Comparison of ENCODE assay signal across 9 cellular contexts in genomic region chr13:27770809-27771208, GRCh38. TPM values are rescaled to one million over a fixed set of nuclear protein-coding genes. Genes with fewer than 3 reads are reported as not detected.
DNase-seq lines count a peak whose midpoint lies in the region; ATAC-seq and TF ChIP-seq lines count a peak whose summit lies in the region.
"Had no signal": no experiment of that assay in that cellular context is flagged by ENCODE, and none has a peak within 500 bp of the region (broad histone marks: within the 10 kb centered on the region; RNA-seq: fewer than 3 reads in every experiment).

No MANE protein-coding gene starts in this region.

- no peak for TF ChIP-seq POLR2A in Peyer's patch (IDR thresholded peaks at IDR 0.05)

- no peak overlapping the region for H3K4me2 ChIP-seq in DND-41 (ENCODE audit: insufficient read depth, low read length)
- no peak overlapping the region for H3K4me2 ChIP-seq in H9 (ENCODE audit: insufficient read depth, insufficient read length, low read length)

- H3K4me1 Mint-ChIP-seq in H9, result peaks cover 13 to 15% of the 10 kb centered on the region in 2 experiments

- no peaks in the 10 kb centered on the region for H3K23me2 ChIP-seq in H9 (ENCODE audit: insufficient read length, low read depth, low read length, poor library complexity, severe bottlenecking)

- no peak overlapping the region for H2BK5ac ChIP-seq in H9 (ENCODE audit: insufficient read length, low read length)

- H3K18ac ChIP-seq in H9 (ENCODE audit: insufficient read length, low read depth, low read length), result no peak overlapping the region

- ATAC-seq in DND-41 (ENCODE audit: insufficient read depth, low read depth) (peak; percentile 83), HG03439 (IDR thresholded peaks at IDR 0.05; ENCODE audit: unreplicated experiment) (no peak), GM18519 (IDR thresholded peaks at IDR 0.05; ENCODE audit: low FRiP score, unreplicated experiment) (no peak)

- H4K8ac ChIP-seq in H9 (replicated peaks; ENCODE audit: insufficient read length, low read depth, low read length), result no peak overlapping the region

- no peak overlapping the region for H2BK15ac ChIP-seq in H9 (ENCODE audit: low read depth, low read length)

- no peaks in the 10 kb centered on the region for H3K79me2 ChIP-seq in DND-41 (ENCODE audit: insufficient read depth, low read length)
- no peaks in the 10 kb centered on the region for H3K79me2 ChIP-seq in H9 (ENCODE audit: insufficient read depth, low read length)

- WGBS in H9 (ENCODE audit: extremely low coverage, insufficient read length, low lambda C conversion rate), result no CpG with 5 or more reads among the region's 3 CpGs

- H3K56ac ChIP-seq in H9 (ENCODE audit: insufficient read length, low read depth, low read length), result no peak overlapping the region

- no peak overlapping the region for H2BK12ac ChIP-seq in H9 (ENCODE audit: insufficient read length, low read depth, low read length)

- H3K36me3 ChIP-seq in DND-41 (ENCODE audit: insufficient read depth, low read length) (no peaks in the 10 kb centered on the region), Peyer's patch (no peaks in the 10 kb centered on the region)

- H2AFZ ChIP-seq in DND-41 (ENCODE audit: low read depth, low read length) (no peak overlapping the region), H9 (ENCODE audit: low read length) (no peak overlapping the region)

- H3K9ac ChIP-seq in DND-41 (ENCODE audit: low read depth, low read length) (no peak overlapping the region), H9 (ENCODE audit: extremely low read depth, insufficient read length, low read length) (no peak overlapping the region)

- H3K27ac Mint-ChIP-seq in H9, result no peak overlapping the region
- H3K27ac Mint-ChIP-seq: T-helper 1 cell treated with Interleukin-12 subunit alpha and Interleukin-12 subunit beta and Interleukin-4 antibody, amounts not matched to agents 30 μg/mL and 1 μg/mL, for 36 hours had no signal

- H3K14ac ChIP-seq in H9 (ENCODE audit: insufficient read depth, low read length), result no peak overlapping the region

- no peak overlapping the region for H2BK120ac ChIP-seq in H9 (ENCODE audit: low read depth, low read length, poor library complexity, severe bottlenecking)

- H3K4ac ChIP-seq in H9 (ENCODE audit: low read depth, low read length), result no peak overlapping the region

- H3T11ph ChIP-seq in H9 (ENCODE audit: low read length), result no peak overlapping the region

- H3K79me1 ChIP-seq in H9 (ENCODE audit: insufficient read depth, low read depth, low read length, poor library complexity, severe bottlenecking), result no peaks in the 10 kb centered on the region

- no peak overlapping the region for H4K91ac ChIP-seq in H9 (ENCODE audit: insufficient read length, low read depth, low read length)

- H4K20me1 ChIP-seq in DND-41 (ENCODE audit: insufficient read depth, low read length) (no peaks in the 10 kb centered on the region), H9 (ENCODE audit: control insufficient read depth, insufficient read depth, insufficient read length) (no peaks in the 10 kb centered on the region)

- H3K27me3 ChIP-seq in DND-41 (ENCODE audit: insufficient read depth, low read length, poor library complexity), result no peaks in the 10 kb centered on the region
- H3K27me3 ChIP-seq in H9 (ENCODE audit: insufficient read depth, low read length), result no peaks in the 10 kb centered on the region; the same call in 1 of the 2 replicates
- H3K27me3 ChIP-seq in Peyer's patch, result no peaks in the 10 kb centered on the region

- H3K9me3 Mint-ChIP-seq in H9, result no peaks in the 10 kb centered on the region
- H3K9me3 Mint-ChIP-seq: T-helper 1 cell treated with Interleukin-12 subunit alpha and Interleukin-12 subunit beta and Interleukin-4 antibody, amounts not matched to agents 30 μg/mL and 1 μg/mL, for 36 hours had no signal

- H2BK20ac ChIP-seq in H9 (ENCODE audit: low read depth, low read length, poor library complexity, severe bottlenecking), result no peak overlapping the region

- H3K4me1 ChIP-seq in DND-41 (ENCODE audit: insufficient read depth, low read length), result no peaks in the 10 kb centered on the region
- no peaks in the 10 kb centered on the region for H3K4me1 ChIP-seq in H9 (ENCODE audit: insufficient read depth, low read length)
- H3K4me1 ChIP-seq in Peyer's patch, result no peaks in the 10 kb centered on the region

- no peak overlapping the region for H3K4me3 Mint-ChIP-seq in H9
- H3K4me3 Mint-ChIP-seq: T-helper 1 cell treated with Interleukin-12 subunit alpha and Interleukin-12 subunit beta and Interleukin-4 antibody, amounts not matched to agents 30 μg/mL and 1 μg/mL, for 36 hours had no signal

- H2AK5ac ChIP-seq in H9 (ENCODE audit: insufficient read length, low read length), result no peak overlapping the region

- no peaks in the 10 kb centered on the region for H3K36me3 Mint-ChIP-seq in H9 (ENCODE audit: insufficient read depth in 1 of 3, low read depth in 3 of 3)

- H3K9me3 ChIP-seq in DND-41 (ENCODE audit: insufficient read depth, low read length, severe bottlenecking) (no peaks in the 10 kb centered on the region), H9 (ENCODE audit: control insufficient read depth, low read depth, low read length) (no peaks in the 10 kb centered on the region), Peyer's patch (no peaks in the 10 kb centered on the region)

- H3K4me3 ChIP-seq in DND-41 (ENCODE audit: low read depth in 1 of 2, low read length in 2 of 2), result no peak overlapping the region
- H3K4me3 ChIP-seq in Peyer's patch, result no peak overlapping the region

- TF ChIP-seq CTCF in DND-41 (IDR thresholded peaks at IDR 0.05; ENCODE audit: borderline replicate concordance, extremely low read depth, low read length, poor library complexity, severe bottlenecking) (peak; percentile 73), H9 (conservative IDR thresholded peaks at IDR 0.05) (peak; percentile 77), Peyer's patch (IDR thresholded peaks at IDR 0.05) (peak in 4 of 6 experiments; percentile 23 to 63 (median 50))

- no peak overlapping the region for H3K27ac ChIP-seq in DND-41 (ENCODE audit: low read length)
- H3K27ac ChIP-seq in H9 (ENCODE audit: insufficient read length, low read depth, low read length), result no peak overlapping the region
- no peak overlapping the region for H3K27ac ChIP-seq in Peyer's patch

- no peak overlapping the region for H3K23ac ChIP-seq in H9 (ENCODE audit: insufficient read length, low read depth, low read length)

- DNase-seq in DND-41 (peak; percentile 54), H9 (peak; percentile 61), Peyer's patch (peak in 1 of 3 donors; percentile 69), iPS-NIHi11 (ENCODE audit: low spot score) (peak; percentile 53), NCI-H774 (lab: John Stamatoyannopoulos, UW) (no peak)

- no peak overlapping the region for H4K5ac ChIP-seq in H9 (ENCODE audit: insufficient read length, low read depth, low read length)

- peaks cover 73% of the 10 kb centered on the region for H3K27me3 Mint-ChIP-seq in H9 (ENCODE audit: low read depth)

RNA-seq across cellular contexts. Expression of gene GSX1, which starts 21.5 kb away (rescaled TPM):
- total RNA-seq in H9 (2021) (not detected in 2 replicates), Peyer's patch (not detected)
- total RNA-seq: subcutaneous adipose tissue had no signal
